8 cellular contexts compared by ENCODE assay signal in the genomic region with DNA sequence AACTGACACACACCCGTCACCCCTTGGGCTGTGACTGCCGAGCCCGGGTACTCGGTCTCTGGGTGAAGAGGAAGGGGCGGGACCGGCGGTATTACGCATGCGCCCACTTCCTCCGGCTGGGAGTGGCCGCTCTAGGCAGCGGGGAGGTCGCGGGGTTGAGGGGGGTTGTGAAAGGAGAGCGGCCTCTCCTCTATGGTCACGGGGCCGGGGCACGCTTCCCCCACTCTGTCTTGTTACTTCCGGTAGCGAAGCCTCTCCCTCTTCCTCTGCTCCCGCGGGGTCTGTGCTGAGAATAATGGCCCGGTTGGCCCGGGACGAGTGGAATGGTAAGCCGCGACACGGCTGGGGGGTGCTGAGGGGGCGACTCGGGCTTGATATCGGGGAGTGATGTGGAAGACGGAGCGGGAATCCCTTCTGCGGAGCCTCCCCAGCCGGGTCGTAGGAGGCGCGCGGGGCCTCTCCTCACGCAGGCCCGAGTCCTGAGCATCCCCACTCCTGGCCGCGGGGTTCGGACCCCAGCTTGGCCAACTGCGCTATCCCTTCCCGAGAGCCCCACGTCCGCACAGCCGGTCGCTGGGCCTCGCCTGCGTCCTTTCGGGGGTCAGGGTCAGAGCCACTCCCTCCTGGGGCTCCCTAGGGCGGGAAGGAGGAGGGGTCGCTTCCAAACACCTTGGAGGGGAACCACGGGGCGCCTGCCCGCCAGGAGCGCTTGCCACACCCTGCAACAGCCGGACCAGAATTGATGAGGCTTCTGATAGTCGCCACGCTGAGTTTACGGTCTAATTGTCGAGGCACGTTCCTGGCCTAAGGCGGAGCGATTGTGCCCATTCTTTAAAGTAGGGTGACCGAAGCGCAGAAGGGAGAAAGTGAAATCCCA. TPM values are rescaled to one million over a fixed set of nuclear protein-coding genes. Genes with fewer than 3 reads are reported as not detected.
A peak's percentile ranks its signal among the peaks of the same experiment; 100 is the strongest.
DNase-seq lines count a peak whose midpoint lies in the region; ATAC-seq and TF ChIP-seq lines count a peak whose summit lies in the region.

A gene with protein sequence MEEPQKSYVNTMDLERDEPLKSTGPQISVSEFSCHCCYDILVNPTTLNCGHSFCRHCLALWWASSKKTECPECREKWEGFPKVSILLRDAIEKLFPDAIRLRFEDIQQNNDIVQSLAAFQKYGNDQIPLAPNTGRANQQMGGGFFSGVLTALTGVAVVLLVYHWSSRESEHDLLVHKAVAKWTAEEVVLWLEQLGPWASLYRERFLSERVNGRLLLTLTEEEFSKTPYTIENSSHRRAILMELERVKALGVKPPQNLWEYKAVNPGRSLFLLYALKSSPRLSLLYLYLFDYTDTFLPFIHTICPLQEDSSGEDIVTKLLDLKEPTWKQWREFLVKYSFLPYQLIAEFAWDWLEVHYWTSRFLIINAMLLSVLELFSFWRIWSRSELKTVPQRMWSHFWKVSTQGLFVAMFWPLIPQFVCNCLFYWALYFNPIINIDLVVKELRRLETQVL (plus strand): TSS at position 259 of the 877 bp plus-strand sequence. CDS start 11,396 bp downstream, outside the sequence.

- H3K4me3 ChIP-seq in SU-DHL-6 (ENCODE audit: insufficient read depth, low read length, poor library complexity, severe bottlenecking) = peak within 1 kb of the TSS; percentile 98
- H3K4me3 ChIP-seq in ovary = peak within 1 kb of the TSS; percentile 60
- H3K4me3 ChIP-seq in thyroid gland (replicated peaks in 1 of 3) = peak within 1 kb of the TSS; percentile 65 to 96 (median 74)

- DNase-seq in NCI-H128 (lab: John Stamatoyannopoulos, UW; ENCODE audit: unreplicated experiment) (peak; percentile 85), head of caudate nucleus (peak; percentile 98 to 100 (median 99)), ovary (peak; percentile 99 to 100 (median 99)), thyroid gland (peak; percentile 99 to 100)
- DNase-seq in activated naive CD8-positive, alpha-beta T cell treated with anti-CD3 and anti-CD28 coated beads, Interleukin-2, amount 10 ng/mL, durations not matched to agents 7 days and 5 days = peak; percentile 99

- H3K27me3 ChIP-seq in SU-DHL-6 (ENCODE audit: low read length) = no peaks in the 10 kb centered on the region
- H3K27me3 ChIP-seq in ovary = no peaks in the 10 kb centered on the region
- H3K27me3 ChIP-seq in thyroid gland = no peaks in the 10 kb centered on the region

- H3K9me3 Mint-ChIP-seq in activated naive CD8-positive, alpha-beta T cell treated with anti-CD3 and anti-CD28 coated beads, Interleukin-2, amount 10 ng/mL, durations not matched to agents 7 days and 5 days = no peaks in the 10 kb centered on the region

- TF ChIP-seq CTCF in SU-DHL-6 (IDR thresholded peaks at IDR 0.05; ENCODE audit: insufficient read depth, low read length, poor library complexity, severe bottlenecking) (no peak), ovary (IDR thresholded peaks at IDR 0.05) (no peak), thyroid gland (IDR thresholded peaks at IDR 0.05) (no peak)

- peak within 1 kb of the TSS; percentile 97 for H3K4me3 Mint-ChIP-seq in activated naive CD8-positive, alpha-beta T cell treated with anti-CD3 and anti-CD28 coated beads, Interleukin-2, amount 10 ng/mL, durations not matched to agents 7 days and 5 days

- ATAC-seq in HG02678 (IDR thresholded peaks at IDR 0.05; ENCODE audit: unreplicated experiment) = peak; percentile 83
- ATAC-seq in activated naive CD8-positive, alpha-beta T cell treated with anti-CD3 and anti-CD28 coated beads, Interleukin-2, amount 10 ng/mL, durations not matched to agents 7 days and 5 days (ENCODE audit: low read depth) = peak; percentile 79

- intact Hi-C loops in head of caudate nucleus (cut with DNase I) (no loop called here), ovary (cut with DNase I) (loop anchor here in 1 of 4 donors (10.0 kb wide), 1 partner anchor 328 kb away; no protein-coding TSS in a partner anchor), thyroid gland (cut with DNase I) (no loop called here)

- peaks cover 6% of the 10 kb centered on the region for H3K36me3 ChIP-seq in SU-DHL-6 (ENCODE audit: low read length)
- H3K36me3 ChIP-seq in ovary = no peaks in the 10 kb centered on the region
- no peaks in the 10 kb centered on the region for H3K36me3 ChIP-seq in thyroid gland

- peaks cover 68% of the 10 kb centered on the region for H3K79me2 ChIP-seq in SU-DHL-6 (ENCODE audit: insufficient read depth, low read length)

- H3K4me1 ChIP-seq in ovary (ENCODE audit: insufficient read depth) (peaks cover 8% of the 10 kb centered on the region), thyroid gland (peaks cover 22 to 56% of the 10 kb centered on the region in 2 donors)

- H4K20me1 ChIP-seq in SU-DHL-6 (ENCODE audit: low read depth, low read length) = peaks cover 22% of the 10 kb centered on the region

- H3K9ac ChIP-seq in SU-DHL-6 (ENCODE audit: low read length) = peak within 1 kb of the TSS; percentile 99

- H3F3A ChIP-seq in SU-DHL-6 (ENCODE audit: insufficient read depth) = peaks cover 3% of the 10 kb centered on the region; the same call in 1 of the 2 replicates

- no peaks in the 10 kb centered on the region for H3K9me3 ChIP-seq in SU-DHL-6 (ENCODE audit: insufficient read depth, low read length)
- no peaks in the 10 kb centered on the region for H3K9me3 ChIP-seq in ovary
- H3K9me3 ChIP-seq in thyroid gland = no peaks in the 10 kb centered on the region

- POLR2A ChIA-PET in activated naive CD8-positive, alpha-beta T cell treated with anti-CD3 and anti-CD28 coated beads, Interleukin-2, amount 10 ng/mL, durations not matched to agents 7 days and 5 days (lab: Charles Lee) = interaction anchor here (0.6 to 1.4 kb wide), 5 partner anchors 9 to 1403 kb away, joined by 3 to 6 read pairs (median 4); no protein-coding TSS in a partner anchor

- TF ChIP-seq POLR2A in GM10847 (IDR thresholded peaks at IDR 0.05; ENCODE audit: extremely low read depth, insufficient read length) (peak; percentile 98), ovary (IDR thresholded peaks at IDR 0.05) (peak; percentile 95), thyroid gland (IDR thresholded peaks at IDR 0.05) (peak in 1 of 2 donors; percentile 98)

- peak within 1 kb of the TSS; percentile 50 for H2AFZ ChIP-seq in SU-DHL-6 (ENCODE audit: low read depth, low read length, severe bottlenecking)

- H3K27ac ChIP-seq in SU-DHL-6 (ENCODE audit: low read depth, low read length) = peak within 1 kb of the TSS; percentile 80
- H3K27ac ChIP-seq in ovary = peak within 1 kb of the TSS; percentile 70 to 78
- H3K27ac ChIP-seq in thyroid gland = peak within 1 kb of the TSS; percentile 78 to 93 (median 80)

- H3K9me2 ChIP-seq in SU-DHL-6 (replicated peaks; ENCODE audit: insufficient read depth, low read length) = no peaks in the 10 kb centered on the region

- peak within 1 kb of the TSS; percentile 97 for H3K27ac Mint-ChIP-seq in activated naive CD8-positive, alpha-beta T cell treated with anti-CD3 and anti-CD28 coated beads, Interleukin-2, amount 10 ng/mL, durations not matched to agents 7 days and 5 days

- peak within 1 kb of the TSS; percentile 96 for H3K4me2 ChIP-seq in SU-DHL-6 (ENCODE audit: low read depth, low read length, poor library complexity, severe bottlenecking)

- peak; percentile 28 for TF ChIP-seq EP300 in ovary (IDR thresholded peaks at IDR 0.05)

- H3K4me1 Mint-ChIP-seq in activated naive CD8-positive, alpha-beta T cell treated with anti-CD3 and anti-CD28 coated beads, Interleukin-2, amount 10 ng/mL, durations not matched to agents 7 days and 5 days = peaks cover 43% of the 10 kb centered on the region

- 0 to 1% (median 1%) methylated on average over 52 to 69 of the region's 69 CpGs for WGBS in ovary, 3 donors
- WGBS in thyroid gland, 2 donors = 0% methylated on average over 21 to 31 of the region's 69 CpGs

- peaks cover 5% of the 10 kb centered on the region for H3K36me3 Mint-ChIP-seq in activated naive CD8-positive, alpha-beta T cell treated with anti-CD3 and anti-CD28 coated beads, Interleukin-2, amount 10 ng/mL, durations not matched to agents 7 days and 5 days

- no peaks in the 10 kb centered on the region for H3K27me3 Mint-ChIP-seq in activated naive CD8-positive, alpha-beta T cell treated with anti-CD3 and anti-CD28 coated beads, Interleukin-2, amount 10 ng/mL, durations not matched to agents 7 days and 5 days

RNA-seq across cellular contexts. Expression of the gene that starts here (rescaled TPM):
- 10 to 100 TPM; 70.6 to 71.2 TPM for total RNA-seq in activated naive CD8-positive, alpha-beta T cell treated with anti-CD3 and anti-CD28 coated beads, Interleukin-2, amount 10 ng/mL, durations not matched to agents 7 days and 5 days
- total RNA-seq in ovary = 10 to 100 TPM; 42.2 to 57.0 (median 47.0) TPM
- polyA plus RNA-seq in ovary = 10 to 100 TPM; 51.6 to 83.7 TPM
- total RNA-seq in thyroid gland = 100 to 1,000 TPM in 1 of 4 donors, 10 to 100 TPM in 3; 56.4 to 104 (median 83.1) TPM

Comparison
In these comparisons a context has a peak if more than half of its experiments do, and no peak if none do; other contexts are left out.
1. Peak in every context shown above with its lines: DNase-seq, ATAC-seq, H3K4me3 ChIP-seq and H3K27ac ChIP-seq.